In the genomic region with DNA sequence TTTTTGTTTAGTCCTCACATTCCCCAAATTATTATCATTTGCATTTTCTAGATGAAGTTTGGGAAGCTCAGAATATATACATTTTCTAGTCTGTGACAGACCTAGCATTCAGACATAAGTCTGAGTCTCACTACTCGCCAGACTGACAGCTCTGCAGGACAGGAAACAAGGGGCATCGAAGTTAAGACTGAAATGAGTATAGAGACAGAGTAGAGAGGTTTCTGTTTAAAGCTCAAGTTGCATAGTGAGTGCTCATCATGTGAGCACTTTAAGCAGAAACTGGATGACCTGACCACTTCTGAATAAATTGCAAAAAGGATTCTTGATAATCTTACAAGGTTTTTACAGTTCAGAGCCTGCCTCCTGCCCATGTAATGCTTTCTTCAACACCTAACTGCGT, we compare ENCODE assay signal across 8 cellular contexts. TPM values are rescaled to one million over a fixed set of nuclear protein-coding genes. Genes with fewer than 3 reads are reported as not detected.
DNase-seq lines count a peak whose midpoint lies in the region; ATAC-seq and TF ChIP-seq lines count a peak whose summit lies in the region.

No MANE protein-coding gene starts in this region.

- peak; percentile 45 for ATAC-seq in GM21717 (IDR thresholded peaks at IDR 0.05; ENCODE audit: unreplicated experiment)

- in situ Hi-C loops in mammary epithelial cell (cut with MboI; ENCODE audit: low sequenced_read_pairs in 2 of 2): loop anchor here in 1 of 2 donors (10.0 to 25.0 kb wide), 2 partner anchors 89 to 216 kb away; no protein-coding TSS in a partner anchor

- no peaks in the 10 kb centered on the region for H3K9me3 ChIP-seq in Loucy (ENCODE audit: insufficient read depth, low read depth, low read length)
- H3K9me3 ChIP-seq in mammary epithelial cell (replicated peaks; ENCODE audit: insufficient read depth, low read length): no peaks in the 10 kb centered on the region
- no peaks in the 10 kb centered on the region for H3K9me3 ChIP-seq in mucosa of stomach (ENCODE audit: control insufficient read depth, low read length)

- peak overlapping the region; percentile 92 for H3K4me2 ChIP-seq in Loucy (ENCODE audit: low read depth, low read length, poor library complexity, severe bottlenecking)
- peak overlapping the region; percentile 87 for H3K4me2 ChIP-seq in mammary epithelial cell (ENCODE audit: insufficient read depth, low read depth, low read length)

- H4K20me1 ChIP-seq in Loucy (ENCODE audit: insufficient read depth, low read length, poor library complexity, severe bottlenecking) (peaks cover 23% of the 10 kb centered on the region), mammary epithelial cell (ENCODE audit: insufficient read depth, low read length) (no peaks in the 10 kb centered on the region)

- TF ChIP-seq CTCF in GM12875 (IDR thresholded peaks at IDR 0.05; ENCODE audit: borderline replicate concordance, insufficient read depth, low read depth, low read length) (no peak), Loucy (conservative IDR thresholded peaks at IDR 0.05; ENCODE audit: low read length) (no peak), mammary epithelial cell (conservative IDR thresholded peaks at IDR 0.05 in 1 of 2, IDR thresholded peaks at IDR 0.05 in 1 of 2; ENCODE audit: extremely low read depth in 1 of 2, insufficient read depth in 1 of 2, low read depth in 1 of 2, low read length in 2 of 2) (no peak)

- no peaks in the 10 kb centered on the region for H3K9me2 ChIP-seq in Loucy (replicated peaks; ENCODE audit: low read depth, low read length)

- H3K27me3 ChIP-seq in Loucy (ENCODE audit: insufficient read depth, low read length, poor library complexity, severe bottlenecking) (no peaks in the 10 kb centered on the region), mammary epithelial cell (ENCODE audit: insufficient read depth, low read length) (no peaks in the 10 kb centered on the region), mucosa of stomach (ENCODE audit: control insufficient read depth, insufficient read depth, low read length) (no peaks in the 10 kb centered on the region)

- H3K79me2 ChIP-seq in Loucy (ENCODE audit: insufficient read depth, low read length) (peaks cover 93% of the 10 kb centered on the region), mammary epithelial cell (ENCODE audit: insufficient read depth, low read length) (peaks cover 98% of the 10 kb centered on the region)

- H3F3A ChIP-seq in Loucy (ENCODE audit: low read depth): no peaks in the 10 kb centered on the region

- H3K4me1 ChIP-seq in Loucy (ENCODE audit: insufficient read depth, low read length, poor library complexity, severe bottlenecking) (peaks cover 33% of the 10 kb centered on the region), mammary epithelial cell (ENCODE audit: insufficient read depth, low read length) (peaks cover 18% of the 10 kb centered on the region), mucosa of stomach (ENCODE audit: control insufficient read depth, insufficient read depth, low read length) (peaks cover 18% of the 10 kb centered on the region)

- 4% methylated on average over 3 of the region's 3 CpGs for WGBS in mammary epithelial cell (ENCODE audit: low coverage, missing lambda C conversion rate)

- CTCF ChIA-PET in mammary epithelial cell (lab: Charles Lee; ENCODE audit: low non-redundant PET): interaction anchor here (0.5 kb wide), 1 partner anchor 409 kb away, joined by 3 read pairs; no protein-coding TSS in a partner anchor

- peak overlapping the region; percentile 88 for H3K27ac ChIP-seq in mammary epithelial cell (ENCODE audit: insufficient read depth, low read depth, low read length)

- H3K9ac ChIP-seq in Loucy (ENCODE audit: low read depth, low read length, poor library complexity, severe bottlenecking) (peak overlapping the region; percentile 81), mammary epithelial cell (ENCODE audit: insufficient read depth, low read length) (peak overlapping the region; percentile 91), mucosa of stomach (ENCODE audit: low read length) (peak overlapping the region; percentile 88)

- peak overlapping the region; percentile 73 for H3K4me3 ChIP-seq in GM12875 (ENCODE audit: low read depth, low read length)
- H3K4me3 ChIP-seq in Loucy (ENCODE audit: low read length, poor library complexity, severe bottlenecking): peak overlapping the region; percentile 86
- H3K4me3 ChIP-seq in mammary epithelial cell (replicated peaks in 1 of 3; ENCODE audit: insufficient read depth in 1 of 3, low read depth in 2 of 3, low read length in 3 of 3): peak overlapping the region; percentile 89 to 94 (median 91)
- peak overlapping the region; percentile 91 for H3K4me3 ChIP-seq in mucosa of stomach (ENCODE audit: low read length)

- intact Hi-C loops in mammary epithelial cell (cut with micrococcal nuclease): no loop called here

- dilution Hi-C loops in mammary epithelial cell (cut with HindIII; ENCODE audit: low sequenced_read_pairs): no loop called here

- H2AFZ ChIP-seq in Loucy (ENCODE audit: low read length) (no peak overlapping the region), mammary epithelial cell (ENCODE audit: low read depth, low read length) (peak overlapping the region; percentile 97)

- no TSS peak for BruUV-seq in mammary epithelial cell (replicated peaks; lab: Mats Ljungman, UMichigan)

- H3K36me3 ChIP-seq in Loucy (ENCODE audit: insufficient read depth, low read length): no peaks in the 10 kb centered on the region
- no peaks in the 10 kb centered on the region for H3K36me3 ChIP-seq in mammary epithelial cell (ENCODE audit: insufficient read depth, low read length)
- no peaks in the 10 kb centered on the region for H3K36me3 ChIP-seq in mucosa of stomach (ENCODE audit: control insufficient read depth, insufficient read depth, low read length)

- DNase-seq in mammary epithelial cell (peak; percentile 53), NCI-H2107 treated with DMSO at 0.1 percent for 48 hours (lab: John Stamatoyannopoulos, UW; ENCODE audit: unreplicated experiment) (no peak), NCI-H748 (lab: John Stamatoyannopoulos, UW; ENCODE audit: unreplicated experiment) (no peak), AG08395 (ENCODE audit: low spot score) (no peak)

RNA-seq across cellular contexts. Expression of a gene that starts 1.1 kb away (rescaled TPM):
- 100 to 1,000 TPM; 126 to 144 TPM for total RNA-seq in mammary epithelial cell
- polyA plus RNA-seq in mammary epithelial cell: 113 TPM
- 79.3 TPM for polyA minus RNA-seq in mammary epithelial cell

RNA-seq across cellular contexts. Expression of a gene that starts 1.4 kb away (rescaled TPM):
- total RNA-seq in mammary epithelial cell: 100 to 1,000 TPM; 155 to 174 TPM
- polyA plus RNA-seq in mammary epithelial cell: 124 TPM
- polyA minus RNA-seq in mammary epithelial cell: 285 TPM
